Comparison of ENCODE assay signal across 15 cellular contexts in genomic region chr4:98625920-98626319, GRCh38. TPM values are rescaled to one million over a fixed set of nuclear protein-coding genes. Genes with fewer than 3 reads are reported as not detected.
A peak's percentile ranks its signal among the peaks of the same experiment; 100 is the strongest.
DNase-seq lines count a peak whose midpoint lies in the region; ATAC-seq, FAIRE-seq and TF ChIP-seq lines count a peak whose summit lies in the region.
"Had no signal": no experiment of that assay in that cellular context is flagged by ENCODE, and none has a peak within 500 bp of the region (broad histone marks: within the 10 kb centered on the region; RNA-seq: fewer than 3 reads in every experiment).

No MANE protein-coding gene starts in this region.

- FAIRE-seq in H54 (lab: Jason Lieb, UNC) = no peak

- peaks cover 97% of the 10 kb centered on the region for H3K79me2 ChIP-seq in PC-3 (ENCODE audit: low read length)
- peaks cover 57% of the 10 kb centered on the region for H3K79me2 ChIP-seq in hepatocyte

- intact Hi-C loops in PC-3 (cut with micrococcal nuclease) (loop anchor here (1.0 to 5.0 kb wide), 6 partner anchors 28 to 364 kb away; partner anchors contain the start of gene RAP1GDS1), ascending aorta (cut with DNase I) (loop anchor here (2.0 kb wide), 1 partner anchor 33 kb away; the partner anchor contains the start of gene TSPAN5), posterior vena cava (cut with DNase I) (no loop called here)

- peak overlapping the region; percentile 76 for H3K4me2 ChIP-seq in PC-3 (ENCODE audit: low read length)
- H3K4me2 ChIP-seq in hepatocyte = no peak overlapping the region

- ATAC-seq in PC-3 (peak; percentile 17), GM18517 (IDR thresholded peaks at IDR 0.05; ENCODE audit: unreplicated experiment) (no peak)

- no peaks in the 10 kb centered on the region for H3K27me3 ChIP-seq in PC-3 (ENCODE audit: low read length)
- no peaks in the 10 kb centered on the region for H3K27me3 ChIP-seq in ascending aorta
- H3K27me3 ChIP-seq in hepatocyte = no peaks in the 10 kb centered on the region
- H3K27me3 ChIP-seq: neutrophil had no signal

- BruUV-seq in PC-3 (replicated peaks; lab: Mats Ljungman, UMichigan) = TSS peak; percentile 28

- no peak for TF ChIP-seq CTCF in PC-3 (conservative IDR thresholded peaks at IDR 0.05; ENCODE audit: low read depth, low read length)
- TF ChIP-seq CTCF in ascending aorta (IDR thresholded peaks at IDR 0.05) = no peak
- TF ChIP-seq CTCF in hepatocyte (IDR thresholded peaks at IDR 0.05; ENCODE audit: poor library complexity) = no peak

- no peaks in the 10 kb centered on the region for H3F3A ChIP-seq in PC-3 (ENCODE audit: low read length, unreplicated experiment)

- H3K4me1 ChIP-seq in PC-3 (ENCODE audit: insufficient read depth, low read length) = peaks cover 57% of the 10 kb centered on the region
- H3K4me1 ChIP-seq in ascending aorta = peaks cover 0 to 18% of the 10 kb centered on the region in 2 donors
- H3K4me1 ChIP-seq in hepatocyte (ENCODE audit: insufficient read depth) = peaks cover 23% of the 10 kb centered on the region

- 89% methylated on average over 2 of the region's 2 CpGs for WGBS in hepatocyte (ENCODE audit: low lambda C conversion rate, missing lambda C conversion rate)

- no peaks in the 10 kb centered on the region for H3K9me2 ChIP-seq in PC-3 (replicated peaks; ENCODE audit: low read length)
- no peaks in the 10 kb centered on the region for H3K9me2 ChIP-seq in hepatocyte (replicated peaks; ENCODE audit: insufficient read depth)

- H4K20me1 ChIP-seq in PC-3 (ENCODE audit: low read length) (no peaks in the 10 kb centered on the region), hepatocyte (ENCODE audit: insufficient read depth, poor library complexity, severe bottlenecking) (no peaks in the 10 kb centered on the region)

- peak overlapping the region; percentile 96 for H3K27ac ChIP-seq in PC-3 (ENCODE audit: low read length)
- H3K27ac ChIP-seq in ascending aorta = peak overlapping the region; percentile 68 to 72
- peak overlapping the region; percentile 13 for H3K27ac ChIP-seq in hepatocyte
- peak overlapping the region; percentile 87 for H3K27ac ChIP-seq in temporal lobe (ENCODE audit: low read depth, low read length)
- H3K27ac ChIP-seq: C4-2B, neutrophil had no signal

- H2AFZ ChIP-seq in PC-3 (ENCODE audit: low read length) = no peak overlapping the region
- no peak overlapping the region for H2AFZ ChIP-seq in hepatocyte

- H3K36me3 ChIP-seq in PC-3 (ENCODE audit: low read depth, low read length) (no peaks in the 10 kb centered on the region), ascending aorta (no peaks in the 10 kb centered on the region), hepatocyte (replicated peaks; ENCODE audit: insufficient read depth, low read depth) (no peaks in the 10 kb centered on the region)
- H3K36me3 ChIP-seq: neutrophil had no signal

- no peaks in the 10 kb centered on the region for H3K9me3 ChIP-seq in PC-3 (ENCODE audit: low read length)
- H3K9me3 ChIP-seq in ascending aorta = no peaks in the 10 kb centered on the region
- no peaks in the 10 kb centered on the region for H3K9me3 ChIP-seq in hepatocyte (ENCODE audit: low read depth)
- H3K9me3 ChIP-seq: neutrophil had no signal

- POLR2A ChIA-PET in PC-3 (lab: Charles Lee; ENCODE audit: unreplicated experiment) = no interaction called here

- DNase-seq in PC-3 (no peak), ascending aorta (ENCODE audit: low spot score in 2 of 2) (no peak), hepatocyte (ENCODE audit: low spot score) (no peak), H54 (ENCODE audit: insufficient read length, low spot score) (no peak), posterior vena cava (ENCODE audit: low spot score) (no peak)
- DNase-seq: activated CD4-positive, alpha-beta T cell treated with anti-CD3 and anti-CD28 coated beads, Interleukin-2, amount 10 ng/mL, durations not matched to agents 7 days and 5 days; activated T-cell treated with anti-CD3 and anti-CD28 coated beads, Interleukin-2, amount 50 U/mL, for 48 hours; DND-41; effector memory CD4-positive, alpha-beta T cell; NCI-H2081 treated with DMSO at 0.1 percent for 48 hours; Right ventricle myocardium superior had no signal

- TF ChIP-seq POLR2A in H54 (IDR thresholded peaks at IDR 0.05; ENCODE audit: low read depth, low read length) = no peak

- H3K4me3 ChIP-seq in PC-3 (ENCODE audit: low read length) (peak overlapping the region; percentile 54), ascending aorta (no peak overlapping the region), hepatocyte (no peak overlapping the region)

- CTCF ChIA-PET in PC-3 (lab: Charles Lee) = no interaction called here

- peak overlapping the region; percentile 65 for H3K9ac ChIP-seq in PC-3 (ENCODE audit: low read length)

RNA-seq across cellular contexts. Expression of gene TSPAN5, which starts 32.5 kb away (rescaled TPM):
- 41.8 and 50.3 TPM in 2 replicates for total RNA-seq in PC-3 (2014; rRNA removed)
- 5.2 TPM for total RNA-seq in ascending aorta
- 22.4 and 26.2 TPM in 2 replicates for total RNA-seq in hepatocyte
- 35.9 and 39.1 TPM in 2 replicates for polyA plus RNA-seq in hepatocyte
- 112 TPM for total RNA-seq in temporal lobe
- 1 to 10 TPM; 3.5 to 5.3 TPM for total RNA-seq in posterior vena cava

Comparison
In these comparisons a context has a peak if more than half of its experiments do, and no peak if none do; other contexts are left out.
1. H3K27ac ChIP-seq: peak in every context shown above with its lines; median percentile 96 in PC-3; 87 in temporal lobe; 70 in ascending aorta; 13 in hepatocyte.
2. intact Hi-C loops: an anchor here in PC-3 (1.0 to 5.0 kb wide) and ascending aorta (2.0 kb wide); none called in posterior vena cava.